Comparison of ENCODE assay signal across 23 cellular contexts in the genomic region with DNA sequence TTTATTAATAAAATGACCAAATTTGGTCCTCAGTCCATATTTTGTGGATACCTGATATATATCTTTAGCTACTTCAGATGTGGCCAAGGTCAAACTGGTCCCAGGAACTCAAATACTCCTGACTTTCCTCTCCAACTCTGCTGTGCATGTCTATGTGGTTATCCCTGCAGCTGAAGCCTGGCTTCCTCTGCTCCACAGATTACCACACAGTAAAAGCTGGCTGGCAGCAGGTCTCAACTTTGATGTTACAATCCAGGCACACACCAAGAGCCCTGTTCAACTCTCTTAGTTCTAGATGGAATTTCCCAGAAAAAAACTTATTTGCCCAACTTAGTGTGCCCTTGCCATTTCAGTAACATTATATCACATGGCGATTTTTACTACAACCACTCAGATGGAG.
"Had no signal": no experiment of that assay in that cellular context is flagged by ENCODE, and none has a peak within 500 bp of the region (broad histone marks: within the 10 kb centered on the region; RNA-seq: fewer than 3 reads in every experiment).

No MANE protein-coding gene starts in this region.

- H3K9ac ChIP-seq: parathyroid adenoma had no signal

- H3K36me3 ChIP-seq: ascending aorta, brain microvascular endothelial cell, heart right ventricle, thyroid gland had no signal

- H2AFZ ChIP-seq: parathyroid adenoma had no signal

- H3K79me2 ChIP-seq: parathyroid adenoma had no signal

- H3K27me3 ChIP-seq: ascending aorta, brain microvascular endothelial cell, heart right ventricle, thyroid gland had no signal

- H3K4me1 ChIP-seq: ascending aorta, parathyroid adenoma, thyroid gland had no signal

- FAIRE-seq: endometrium, keratinocyte had no signal

- H3K27ac ChIP-seq: ascending aorta, brain microvascular endothelial cell, heart right ventricle, parathyroid adenoma, thyroid gland had no signal

- H3K9me3 ChIP-seq: thyroid gland had no signal

- H3K4me3 ChIP-seq: ascending aorta, heart right ventricle, thyroid gland had no signal

- DNase-seq: activated CD4-positive, alpha-beta memory T cell treated with anti-CD3 and anti-CD28 coated beads for 36 hours; activated CD4-positive, alpha-beta T cell treated with anti-CD3 and anti-CD28 coated beads for 48 hours; activated CD4-positive, CD25-positive, alpha-beta regulatory T cell; activated naive CD4-positive, alpha-beta T cell treated with anti-CD3 and anti-CD28 coated beads, Interleukin-2, amount 10 ng/mL, durations not matched to agents 7 days and 5 days; activated naive CD8-positive, alpha-beta T cell treated with anti-CD3 and anti-CD28 coated beads, Interleukin-2, amount 50 U/mL, for 24 hours; activated T-cell treated with anti-CD3 and anti-CD28 coated beads, Interleukin-2, amount 50 U/mL, for 48 hours; brain microvascular endothelial cell; caudate nucleus; effector CD4-positive, alpha-beta T cell; erythroblast; heart right ventricle; left colon; nephron progenitor cell; right cardiac atrium; stimulated activated CD4-positive, alpha-beta T cell treated with anti-CD3 and anti-CD28 coated beads, Interleukin-12 subunit alpha, Interleukin-12 subunit beta, amount 100 ng/mL, for 4 hours; stimulated activated CD4-positive, alpha-beta T cell treated with anti-CD3 and anti-CD28 coated beads, Interleukin-4, amount 100 ng/mL, for 4 hours; substantia nigra; T-helper 17 cell; thyroid gland had no signal
